In the genomic region with DNA sequence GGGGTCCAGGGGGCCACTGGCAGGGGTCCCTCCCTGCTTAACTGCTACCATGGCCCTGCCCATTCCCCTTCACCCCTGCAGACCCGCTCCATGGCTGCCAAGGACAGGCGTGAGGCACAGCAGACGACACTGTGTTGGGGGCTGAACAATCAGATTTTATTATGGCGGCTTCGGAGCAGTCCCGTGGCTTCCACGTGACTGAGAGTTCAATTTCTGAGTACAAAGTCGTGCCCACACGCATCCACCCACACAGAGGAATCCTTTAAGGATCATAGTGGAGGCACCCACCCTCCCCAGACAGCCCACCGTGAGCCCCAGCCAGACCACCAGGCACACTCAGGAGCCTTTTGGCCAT, we compare ENCODE assay signal across 1 cellular context.
TF ChIP-seq lines count a peak whose summit lies in the region.

No MANE protein-coding gene starts in this region.

TF ChIP-seq in SK-N-SH, 30 proteins besides CTCF, POLR2A, EP300 and RAD21:
- TF ChIP-seq CHD2 (IDR thresholded peaks at IDR 0.05; ENCODE audit: low read length, partially characterized antibody) (no peak), GABPA (IDR thresholded peaks at IDR 0.05; ENCODE audit: low read depth) (no peak), RXRA (IDR thresholded peaks at IDR 0.05; ENCODE audit: borderline replicate concordance, low read depth) (no peak), MAX (IDR thresholded peaks at IDR 0.05; ENCODE audit: low read depth) (no peak), YY1 (IDR thresholded peaks at IDR 0.05; ENCODE audit: low read depth) (no peak), SIN3A (IDR thresholded peaks at IDR 0.05; ENCODE audit: borderline replicate concordance, low read depth, low read length) (no peak), JUND (IDR thresholded peaks at IDR 0.05) (no peak), NFIC (IDR thresholded peaks at IDR 0.05; ENCODE audit: borderline replicate concordance) (no peak), PBX3 (IDR thresholded peaks at IDR 0.05) (no peak), RCOR1 (IDR thresholded peaks at IDR 0.05; ENCODE audit: low read length) (no peak), TEAD4 (IDR thresholded peaks at IDR 0.05; ENCODE audit: borderline replicate concordance, insufficient read depth) (no peak), GATA2 (CRISPR knock-in tag; IDR thresholded peaks at IDR 0.05) (no peak), ELF1 (IDR thresholded peaks at IDR 0.05) (no peak)
- TF ChIP-seq, protein P1, sequence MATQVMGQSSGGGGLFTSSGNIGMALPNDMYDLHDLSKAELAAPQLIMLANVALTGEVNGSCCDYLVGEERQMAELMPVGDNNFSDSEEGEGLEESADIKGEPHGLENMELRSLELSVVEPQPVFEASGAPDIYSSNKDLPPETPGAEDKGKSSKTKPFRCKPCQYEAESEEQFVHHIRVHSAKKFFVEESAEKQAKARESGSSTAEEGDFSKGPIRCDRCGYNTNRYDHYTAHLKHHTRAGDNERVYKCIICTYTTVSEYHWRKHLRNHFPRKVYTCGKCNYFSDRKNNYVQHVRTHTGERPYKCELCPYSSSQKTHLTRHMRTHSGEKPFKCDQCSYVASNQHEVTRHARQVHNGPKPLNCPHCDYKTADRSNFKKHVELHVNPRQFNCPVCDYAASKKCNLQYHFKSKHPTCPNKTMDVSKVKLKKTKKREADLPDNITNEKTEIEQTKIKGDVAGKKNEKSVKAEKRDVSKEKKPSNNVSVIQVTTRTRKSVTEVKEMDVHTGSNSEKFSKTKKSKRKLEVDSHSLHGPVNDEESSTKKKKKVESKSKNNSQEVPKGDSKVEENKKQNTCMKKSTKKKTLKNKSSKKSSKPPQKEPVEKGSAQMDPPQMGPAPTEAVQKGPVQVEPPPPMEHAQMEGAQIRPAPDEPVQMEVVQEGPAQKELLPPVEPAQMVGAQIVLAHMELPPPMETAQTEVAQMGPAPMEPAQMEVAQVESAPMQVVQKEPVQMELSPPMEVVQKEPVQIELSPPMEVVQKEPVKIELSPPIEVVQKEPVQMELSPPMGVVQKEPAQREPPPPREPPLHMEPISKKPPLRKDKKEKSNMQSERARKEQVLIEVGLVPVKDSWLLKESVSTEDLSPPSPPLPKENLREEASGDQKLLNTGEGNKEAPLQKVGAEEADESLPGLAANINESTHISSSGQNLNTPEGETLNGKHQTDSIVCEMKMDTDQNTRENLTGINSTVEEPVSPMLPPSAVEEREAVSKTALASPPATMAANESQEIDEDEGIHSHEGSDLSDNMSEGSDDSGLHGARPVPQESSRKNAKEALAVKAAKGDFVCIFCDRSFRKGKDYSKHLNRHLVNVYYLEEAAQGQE (IDR thresholded peaks at IDR 0.05; ENCODE audit: low read depth, low read length): no peak
